In the genomic region with DNA sequence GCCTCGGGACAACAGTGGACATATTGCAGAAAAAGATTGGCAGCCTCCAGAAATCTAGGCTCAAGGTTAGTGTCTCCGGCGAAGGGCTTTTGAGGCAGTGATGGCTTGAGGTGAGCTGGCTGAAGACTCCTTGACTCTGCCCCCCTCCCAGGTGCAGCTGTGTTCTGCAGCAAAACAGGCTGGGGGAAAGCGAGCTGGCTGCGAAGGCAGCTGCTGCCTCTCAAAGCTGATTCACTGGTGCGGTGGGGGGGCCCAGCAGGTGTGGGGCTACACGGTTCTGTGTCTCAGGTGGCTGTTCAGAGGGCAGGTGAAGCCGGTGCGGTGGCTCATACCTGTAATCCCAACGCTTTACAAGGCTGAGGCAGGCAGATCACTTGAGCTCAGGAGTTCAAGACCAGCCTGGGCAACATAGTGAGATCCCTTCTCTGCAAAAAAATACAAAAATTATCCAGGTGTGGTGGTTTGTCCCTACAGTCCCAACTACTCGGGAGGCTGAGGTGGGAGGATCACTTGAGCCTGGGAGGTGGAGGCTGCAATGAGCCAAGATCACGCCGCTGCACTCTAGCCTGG, we compare ENCODE assay signal across 1 cellular context.
TF ChIP-seq lines count a peak whose summit lies in the region.

No MANE protein-coding gene starts in this region.

TF ChIP-seq in HepG2, 621 proteins besides CTCF, POLR2A, EP300 and RAD21:
- TF ChIP-seq ISL2 (CRISPR knock-in tag; IDR thresholded peaks at IDR 0.05), result no peak
- 0 out of 2 replicates have a peak, but pooled peaks have one; percentile 30 for TF ChIP-seq ZNF121 (CRISPR knock-in tag; IDR thresholded peaks at IDR 0.05)
